Comparison of ENCODE assay signal across 1 cellular context in the genomic region with DNA sequence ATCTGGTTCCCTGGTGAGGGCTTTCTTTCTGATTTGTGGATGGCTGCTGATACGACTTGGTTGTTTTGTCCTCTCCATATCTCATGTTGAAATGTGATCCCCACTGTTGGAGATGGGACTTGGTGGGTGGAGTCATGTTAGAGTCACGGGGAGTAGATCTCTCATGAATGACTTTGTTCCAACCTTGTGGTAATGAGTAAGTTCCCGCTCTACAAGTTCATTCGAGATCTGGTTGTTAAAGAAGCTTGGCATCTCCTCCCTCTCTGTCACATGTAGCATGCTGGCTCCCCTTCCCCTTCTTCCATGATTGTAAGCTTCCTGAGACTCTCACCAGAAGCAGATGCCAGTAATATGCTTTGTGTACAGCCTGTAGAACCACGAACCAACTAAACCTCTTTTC.
TF ChIP-seq lines count a peak whose summit lies in the region.

No MANE protein-coding gene starts in this region.

TF ChIP-seq in K562, 482 proteins besides CTCF, POLR2A, EP300 and RAD21 (continued from another document):
- TF ChIP-seq E2F6 (IDR thresholded peaks at IDR 0.05; ENCODE audit: borderline replicate concordance in 1 of 2, extremely low read depth in 1 of 2, insufficient read depth in 1 of 2, insufficient read length in 1 of 2, low read depth in 1 of 2, low read length in 1 of 2, poor library complexity in 1 of 2, severe bottlenecking in 1 of 2), result peak; percentile 44 to 48
- peak; percentile 54 for TF ChIP-seq MGA (IDR thresholded peaks at IDR 0.05)
- TF ChIP-seq CBFA2T2 (conservative IDR thresholded peaks at IDR 0.05), result no peak
- TF ChIP-seq ZNF324 (CRISPR knock-in tag; IDR thresholded peaks at IDR 0.05), result no peak
- no peak for TF ChIP-seq PHB2 (IDR thresholded peaks at IDR 0.05; ENCODE audit: low read depth)
- TF ChIP-seq ZNF436 (CRISPR knock-in tag; IDR thresholded peaks at IDR 0.05), result no peak
- TF ChIP-seq TEAD1 (CRISPR knock-in tag; IDR thresholded peaks at IDR 0.05), result no peak
- TF ChIP-seq ZNF695 (CRISPR knock-in tag; IDR thresholded peaks at IDR 0.05), result no peak
- no peak for TF ChIP-seq NCOR1 (IDR thresholded peaks at IDR 0.05)
- no peak for TF ChIP-seq SMAD3 (CRISPR knock-in tag; conservative IDR thresholded peaks at IDR 0.05)
- TF ChIP-seq ZNF212 (CRISPR knock-in tag; IDR thresholded peaks at IDR 0.05), result no peak
- no peak for TF ChIP-seq ETV1 (tag; conservative IDR thresholded peaks at IDR 0.05; ENCODE audit: low read depth)
- TF ChIP-seq L3MBTL2 (IDR thresholded peaks at IDR 0.05), result peak; percentile 65; the same call in 1 of the 2 replicates
- TF ChIP-seq ETS2 (tag; IDR thresholded peaks at IDR 0.05; ENCODE audit: borderline replicate concordance, poor library complexity, severe bottlenecking), result no peak
- no peak for TF ChIP-seq RBM15 (IDR thresholded peaks at IDR 0.05; ENCODE audit: insufficient read depth, low read length)
- no peak for TF ChIP-seq HES1 (IDR thresholded peaks at IDR 0.05; ENCODE audit: low read depth)
- no peak for TF ChIP-seq CBFB (CRISPR knock-in tag; IDR thresholded peaks at IDR 0.05)
- TF ChIP-seq EWSR1 (IDR thresholded peaks at IDR 0.05; ENCODE audit: borderline replicate concordance, low read depth, partially characterized antibody), result no peak
- no peak for TF ChIP-seq POLR2AphosphoS2 (IDR thresholded peaks at IDR 0.05; ENCODE audit: low read length)
